Comparison of ENCODE assay signal across 8 cellular contexts in genomic region chr21:46634427-46634826, GRCh38. TPM values are rescaled to one million over a fixed set of nuclear protein-coding genes. Genes with fewer than 3 reads are reported as not detected.
DNase-seq lines count a peak whose midpoint lies in the region; ATAC-seq and TF ChIP-seq lines count a peak whose summit lies in the region.

No MANE protein-coding gene starts in this region.

- no peaks in the 10 kb centered on the region for H3K9me2 ChIP-seq in PC-9 (ENCODE audit: insufficient read depth)

- no peak for TF ChIP-seq POLR2A in prostate gland (IDR thresholded peaks at IDR 0.05)

- H3K27me3 ChIP-seq in PC-9 (ENCODE audit: insufficient read depth, low read depth): no peaks in the 10 kb centered on the region
- H3K27me3 ChIP-seq in endodermal cell (ENCODE audit: control insufficient read depth, insufficient read depth, low read length, poor library complexity, severe bottlenecking): no peaks in the 10 kb centered on the region
- H3K27me3 ChIP-seq in prostate gland (replicated peaks; ENCODE audit: insufficient read depth): no peaks in the 10 kb centered on the region

- peaks cover 19% of the 10 kb centered on the region for H3K36me3 Mint-ChIP-seq in endodermal cell (ENCODE audit: low read depth)

- H3K27me3 Mint-ChIP-seq in endodermal cell (ENCODE audit: insufficient read depth): no peaks in the 10 kb centered on the region

- H3K4me1 Mint-ChIP-seq in endodermal cell: peaks cover 14% of the 10 kb centered on the region

- DNase-seq in GM12864 (ENCODE audit: low read depth) (no peak), PC-9 (peak in 1 of 2 experiments; percentile 1), endodermal cell (no peak), prostate gland (ENCODE audit: low spot score) (no peak), NCI-H1417 (lab: John Stamatoyannopoulos, UW) (no peak), retina (no peak), middle frontal gyrus (ENCODE audit: extremely low spot score, low spot score) (no peak)

- ATAC-seq in GM21360 (IDR thresholded peaks at IDR 0.05; ENCODE audit: unreplicated experiment): no peak

- no peaks in the 10 kb centered on the region for H3F3A ChIP-seq in PC-9 (ENCODE audit: insufficient read depth, low read depth)

- H3K9ac ChIP-seq in endodermal cell (ENCODE audit: extremely low read depth, low read length, poor library complexity, severe bottlenecking): no peak overlapping the region

- peak overlapping the region; percentile 78 for H2AFZ ChIP-seq in PC-9

- no peaks in the 10 kb centered on the region for H3K36me3 ChIP-seq in PC-9 (ENCODE audit: low read depth)
- peaks cover 10% of the 10 kb centered on the region for H3K36me3 ChIP-seq in endodermal cell (ENCODE audit: control insufficient read depth, insufficient read depth, low read length)
- no peaks in the 10 kb centered on the region for H3K36me3 ChIP-seq in prostate gland

- WGBS in endodermal cell (ENCODE audit: insufficient coverage in 1 of 2, insufficient read length in 1 of 2), 2 experiments: 90 to 99% methylated on average over 8 of the region's 8 CpGs
- WGBS in prostate gland: 91% methylated on average over 8 of the region's 8 CpGs

- H3K9me3 ChIP-seq in PC-9 (ENCODE audit: insufficient read depth, low read depth): no peaks in the 10 kb centered on the region
- H3K9me3 ChIP-seq in endodermal cell (ENCODE audit: control insufficient read depth, low read length): no peaks in the 10 kb centered on the region
- no peaks in the 10 kb centered on the region for H3K9me3 ChIP-seq in prostate gland

- intact Hi-C loops in PC-9 (cut with micrococcal nuclease; ENCODE audit: unreplicated experiment): no loop called here
- intact Hi-C loops in prostate gland (cut with DNase I): no loop called here

- H3K4me3 ChIP-seq in GM12864 (ENCODE audit: low read depth, low read length): peak overlapping the region; percentile 60; the same call in 1 of the 2 replicates
- peak overlapping the region; percentile 96 for H3K4me3 ChIP-seq in PC-9
- H3K4me3 ChIP-seq in endodermal cell (ENCODE audit: low read length): peak overlapping the region; percentile 93
- H3K4me3 ChIP-seq in prostate gland: peak overlapping the region in 1 of 2 donors; percentile 86

- BruUV-seq in PC-9 (replicated peaks; lab: Mats Ljungman, UMichigan): no TSS peak

- POLR2A ChIA-PET in PC-9 (lab: Charles Lee; ENCODE audit: unreplicated experiment): interaction anchor here (0.7 kb wide), 1 partner anchor 33 kb away, joined by 4 read pairs; no protein-coding TSS in a partner anchor

- TF ChIP-seq CTCF in GM12864 (IDR thresholded peaks at IDR 0.05; ENCODE audit: low read depth, low read length, missing control alignments): no peak
- no peak for TF ChIP-seq CTCF in PC-9 (conservative IDR thresholded peaks at IDR 0.05)
- no peak for TF ChIP-seq CTCF in endodermal cell (conservative IDR thresholded peaks at IDR 0.05)
- TF ChIP-seq CTCF in prostate gland (IDR thresholded peaks at IDR 0.05): no peak

- peaks cover 26% of the 10 kb centered on the region for H3K79me2 ChIP-seq in PC-9 (ENCODE audit: low read depth)

- H3K4me2 ChIP-seq in PC-9: peak overlapping the region; percentile 78

- H3K27ac Mint-ChIP-seq in endodermal cell: peak overlapping the region; percentile 95

- H3K4me1 ChIP-seq in PC-9 (replicated peaks; ENCODE audit: insufficient read depth) (peaks cover 14% of the 10 kb centered on the region), endodermal cell (ENCODE audit: control insufficient read depth, insufficient read depth, low read length) (peaks cover 5% of the 10 kb centered on the region), prostate gland (replicated peaks) (peaks cover 4% of the 10 kb centered on the region)

- H3K27ac ChIP-seq in PC-9 (peak overlapping the region; percentile 91), endodermal cell (ENCODE audit: low read depth, low read length) (peak overlapping the region; percentile 96), prostate gland (peak overlapping the region; percentile 98 to 99)

- no peaks in the 10 kb centered on the region for H4K20me1 ChIP-seq in PC-9 (ENCODE audit: insufficient read depth)

- peak overlapping the region; percentile 86 for H3K4me3 Mint-ChIP-seq in endodermal cell

- CTCF ChIA-PET in PC-9 (lab: Charles Lee): no interaction called here

- no peaks in the 10 kb centered on the region for H3K9me3 Mint-ChIP-seq in endodermal cell

RNA-seq across cellular contexts. Expression of gene PRMT2, which starts 1.0 kb away (rescaled TPM):
- total RNA-seq in PC-9 (2021) (64.5 and 82.0 TPM in 2 replicates), endodermal cell (10 to 100 TPM; 73.6 to 87.1 TPM), prostate gland (100 to 1,000 TPM in 1 of 2 donors, 10 to 100 TPM in 1; 77.9 to 108 TPM)
- polyA plus RNA-seq in endodermal cell (2013, experiment 1 of 2): 98.1 TPM
- polyA plus RNA-seq in endodermal cell (2013, experiment 2 of 2): 97.1 TPM

RNA-seq across cellular contexts. Expression of gene S100B, which starts 29.5 kb away (rescaled TPM):
- total RNA-seq in PC-9 (2021) (not detected in 2 replicates), endodermal cell (not detected), prostate gland (1 to 10 TPM in 1 of 2 donors, under 1 TPM in 1; 0.91 to 3.2 TPM)
- 6.9 TPM for polyA plus RNA-seq in endodermal cell (2013, experiment 1 of 2)
- 8.5 TPM for polyA plus RNA-seq in endodermal cell (2013, experiment 2 of 2)
